8 cellular contexts compared by ENCODE assay signal in genomic region chr3:18422972-18423371, GRCh38. TPM values are rescaled to one million over a fixed set of nuclear protein-coding genes. Genes with fewer than 3 reads are reported as not detected.
DNase-seq lines count a peak whose midpoint lies in the region; ATAC-seq and TF ChIP-seq lines count a peak whose summit lies in the region.

No MANE protein-coding gene starts in this region.

- ATAC-seq in activated CD4-positive, alpha-beta T cell treated with anti-CD3 and anti-CD28 coated beads for 36 hours: no peak
- no peak for ATAC-seq in activated naive CD4-positive, alpha-beta T cell treated with anti-CD3 and anti-CD28 coated beads, Interleukin-2, amount 50 U/mL, for 72 hours
- peak in 1 of 4 donors; percentile 11 for ATAC-seq in right lobe of liver
- ATAC-seq in GM21381 (IDR thresholded peaks at IDR 0.05; ENCODE audit: unreplicated experiment): no peak

- H3K4me3 Mint-ChIP-seq in activated CD4-positive, alpha-beta T cell treated with anti-CD3 and anti-CD28 coated beads for 36 hours: peak overlapping the region; percentile 85

- no peak for DNase-seq in activated CD4-positive, alpha-beta T cell treated with anti-CD3 and anti-CD28 coated beads for 36 hours
- no peak for DNase-seq in activated CD4-positive, alpha-beta T cell treated with anti-CD3 and anti-CD28 coated beads for 48 hours
- no peak for DNase-seq in activated naive CD4-positive, alpha-beta T cell treated with anti-CD3 and anti-CD28 coated beads, Interleukin-2, amount 50 U/mL, for 72 hours (ENCODE audit: low spot score in 2 of 2)
- DNase-seq in right lobe of liver: no peak
- no peak for DNase-seq in SHP77 (lab: John Stamatoyannopoulos, UW)
- DNase-seq in NCI-H2227 treated with DMSO at 0.1 percent for 48 hours (lab: John Stamatoyannopoulos, UW): no peak

- no peak for TF ChIP-seq POLR2A in right lobe of liver (IDR thresholded peaks at IDR 0.05)

- H3K27me3 ChIP-seq in right lobe of liver: no peaks in the 10 kb centered on the region

- 13% methylated on average over 5 of the region's 5 CpGs for WGBS in right lobe of liver (ENCODE audit: insufficient coverage, low coverage, low lambda C conversion rate, missing lambda C conversion rate)

- H3K27ac Mint-ChIP-seq in activated CD4-positive, alpha-beta T cell treated with anti-CD3 and anti-CD28 coated beads for 36 hours: peak overlapping the region; percentile 97
- H3K27ac Mint-ChIP-seq in activated naive CD4-positive, alpha-beta T cell treated with anti-CD3 and anti-CD28 coated beads, Interleukin-2, amount 50 U/mL, for 72 hours: peak overlapping the region; percentile 94 to 96

- peaks cover 0 to under 1% (median 0%) of the 10 kb centered on the region in 4 donors for H3K36me3 ChIP-seq in right lobe of liver

- H3K27ac ChIP-seq in right lobe of liver: peak overlapping the region; percentile 89 to 93 (median 91)
- peak overlapping the region; percentile 27 for H3K27ac ChIP-seq in temporal lobe (ENCODE audit: low read depth, low read length)

- intact Hi-C loops in activated CD4-positive, alpha-beta T cell treated with anti-CD3 and anti-CD28 coated beads for 36 hours (cut with DNase I, micrococcal nuclease): loop anchor here (1.0 to 5.0 kb wide), 3 partner anchors 20 to 566 kb away; no protein-coding TSS in a partner anchor
- intact Hi-C loops in right lobe of liver (cut with DNase I): no loop called here

- H3K9me3 Mint-ChIP-seq in activated CD4-positive, alpha-beta T cell treated with anti-CD3 and anti-CD28 coated beads for 36 hours (ENCODE audit: low read depth): no peaks in the 10 kb centered on the region
- H3K9me3 Mint-ChIP-seq in activated naive CD4-positive, alpha-beta T cell treated with anti-CD3 and anti-CD28 coated beads, Interleukin-2, amount 50 U/mL, for 72 hours: no peaks in the 10 kb centered on the region

- peaks cover 74% of the 10 kb centered on the region for H3K4me1 Mint-ChIP-seq in activated CD4-positive, alpha-beta T cell treated with anti-CD3 and anti-CD28 coated beads for 36 hours

- POLR2A ChIA-PET in activated CD4-positive, alpha-beta T cell treated with anti-CD3 and anti-CD28 coated beads for 36 hours (lab: Charles Lee): interaction anchor here (0.6 to 1.2 kb wide), 2 partner anchors 11 to 222 kb away, joined by 3 to 15 read pairs; no protein-coding TSS in a partner anchor

- no peak for TF ChIP-seq CTCF in right lobe of liver (IDR thresholded peaks at IDR 0.05)

- H3K36me3 Mint-ChIP-seq in activated CD4-positive, alpha-beta T cell treated with anti-CD3 and anti-CD28 coated beads for 36 hours (ENCODE audit: low read depth): peaks cover 88% of the 10 kb centered on the region
- H3K36me3 Mint-ChIP-seq in activated naive CD4-positive, alpha-beta T cell treated with anti-CD3 and anti-CD28 coated beads, Interleukin-2, amount 50 U/mL, for 72 hours: peaks cover 49 to 76% of the 10 kb centered on the region in 2 donors

- H3K9me3 ChIP-seq in right lobe of liver: no peaks in the 10 kb centered on the region

- CTCF ChIA-PET in activated CD4-positive, alpha-beta T cell treated with anti-CD3 and anti-CD28 coated beads for 36 hours (lab: Charles Lee): interaction anchor here (0.6 to 1.3 kb wide), 4 partner anchors 13 to 335 kb away, joined by 3 to 4 read pairs (median 3); no protein-coding TSS in a partner anchor

- H3K27me3 Mint-ChIP-seq in activated CD4-positive, alpha-beta T cell treated with anti-CD3 and anti-CD28 coated beads for 36 hours: no peaks in the 10 kb centered on the region

- peaks cover 0 to 15% (median 5%) of the 10 kb centered on the region in 4 donors for H3K4me1 ChIP-seq in right lobe of liver

- peak overlapping the region; percentile 52 to 79 (median 62) for H3K4me3 ChIP-seq in right lobe of liver

RNA-seq across cellular contexts. Expression of gene SATB1, which starts 2.2 kb away (rescaled TPM):
- total RNA-seq in activated CD4-positive, alpha-beta T cell treated with anti-CD3 and anti-CD28 coated beads for 36 hours: 100 to 1,000 TPM; 471 to 590 TPM
- total RNA-seq in activated naive CD4-positive, alpha-beta T cell treated with anti-CD3 and anti-CD28 coated beads, Interleukin-2, amount 50 U/mL, for 72 hours: 100 to 1,000 TPM; 279 to 444 TPM
- 10 to 100 TPM in 4 of 6 experiments, 1 to 10 TPM in 2; 9.3 to 14.9 (median 12.0) TPM for total RNA-seq in right lobe of liver
- 86.5 TPM for total RNA-seq in temporal lobe

Comparison
In these comparisons a context has a peak if more than half of its experiments do, and no peak if none do; other contexts are left out.
1. intact Hi-C loops: an anchor here in activated CD4-positive, alpha-beta T cell treated with anti-CD3 and anti-CD28 coated beads for 36 hours (1.0 to 5.0 kb wide); none called in right lobe of liver.